Comparison of ENCODE assay signal across 20 cellular contexts in the genomic region with DNA sequence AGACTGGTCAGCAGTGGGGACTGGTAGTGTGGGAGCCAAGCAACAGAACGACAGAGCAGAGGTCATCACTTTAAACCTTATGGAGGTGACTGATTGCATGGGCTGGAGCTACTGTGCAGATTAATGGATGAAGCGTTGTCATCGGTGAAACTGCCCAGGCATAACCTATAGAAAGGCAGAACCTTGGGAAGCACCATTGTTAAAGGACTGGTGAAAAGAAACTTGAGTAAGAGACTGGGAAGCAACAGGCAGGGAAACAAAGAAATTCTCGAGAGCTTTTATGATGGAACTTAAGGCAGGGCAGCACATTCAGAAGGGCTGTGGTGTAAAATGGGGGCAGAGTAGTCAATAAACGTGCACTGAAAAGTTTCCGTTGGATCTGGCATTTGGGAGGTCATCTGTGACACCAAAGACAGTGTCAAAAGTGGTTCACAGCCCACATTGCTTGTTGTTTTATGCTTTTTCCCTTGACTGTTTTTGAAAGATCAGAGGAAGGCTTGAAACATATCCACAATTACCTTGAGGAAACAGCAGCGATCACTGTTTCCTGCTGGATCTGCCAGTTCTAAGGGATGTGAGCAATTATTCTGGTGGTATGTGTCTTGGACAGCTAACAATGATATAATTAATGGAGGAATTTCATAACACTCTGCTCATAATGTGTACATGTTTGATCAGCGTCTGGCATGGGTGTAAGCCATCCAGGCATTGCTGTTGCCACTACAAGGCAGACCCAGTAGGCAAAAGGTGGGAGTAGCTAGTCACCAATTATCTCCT.
DNase-seq lines count a peak whose midpoint lies in the region; ATAC-seq, FAIRE-seq and TF ChIP-seq lines count a peak whose summit lies in the region.
"Had no signal": no experiment of that assay in that cellular context is flagged by ENCODE, and none has a peak within 500 bp of the region (broad histone marks: within the 10 kb centered on the region; RNA-seq: fewer than 3 reads in every experiment).

No MANE protein-coding gene starts in this region.

- peak overlapping the region in 1 of 2 experiments; percentile 32; a peak in 1 of 4 replicates for H3K4me2 ChIP-seq in H1 (ENCODE audit: insufficient read depth in 1 of 2, low read depth in 2 of 2, low read length in 2 of 2)
- H3K4me2 ChIP-seq: A549, hepatocyte had no signal

- H3K27me3 ChIP-seq in A673 (replicated peaks; ENCODE audit: insufficient read depth, low read depth, low read length, poor library complexity) (no peaks in the 10 kb centered on the region), NT2/D1 (ENCODE audit: insufficient read depth, insufficient read length) (no peaks in the 10 kb centered on the region), H1 (replicated peaks in 1 of 4; ENCODE audit: control insufficient read depth in 3 of 4, extremely low read depth in 1 of 4, insufficient read depth in 3 of 4, low read length in 3 of 4) (no peaks in the 10 kb centered on the region)
- H3K27me3 ChIP-seq: hepatocyte had no signal

- no peak overlapping the region for H3K4ac ChIP-seq in H1 (replicated peaks; ENCODE audit: insufficient read length, low read depth, low read length)

- no peak overlapping the region for H3K27ac ChIP-seq in A673 (ENCODE audit: low read depth, low read length, poor library complexity, severe bottlenecking)
- H3K27ac ChIP-seq in H1 (ENCODE audit: low read depth, low read length) = no peak overlapping the region
- H3K27ac ChIP-seq: A549, coronary artery, hepatocyte, WERI-Rb-1 had no signal

- H3K36me3 ChIP-seq in A673 (ENCODE audit: insufficient read depth, low read length, poor library complexity, severe bottlenecking) (no peaks in the 10 kb centered on the region), NT2/D1 (ENCODE audit: insufficient read depth, insufficient read length, low read length) (no peaks in the 10 kb centered on the region), H1 (ENCODE audit: control insufficient read depth in 2 of 4, insufficient read depth in 4 of 4, low read length in 3 of 4) (no peaks in the 10 kb centered on the region)
- H3K36me3 ChIP-seq: WERI-Rb-1 had no signal

- CTCF ChIA-PET in A673 (lab: Charles Lee) (no interaction called here), H1 (lab: Charles Lee; ENCODE audit: partially characterized antibody) (interaction anchor here (0.9 kb wide), 1 partner anchor 61 kb away, joined by 3 read pairs; no protein-coding TSS in a partner anchor)

- no peak overlapping the region for H3K23ac ChIP-seq in H1 (ENCODE audit: insufficient read length)

- peak overlapping the region; percentile 44 for H3K27ac Mint-ChIP-seq in neural crest cell (ENCODE audit: unreplicated experiment)

- WGBS in H1 (ENCODE audit: extremely low coverage in 1 of 2, insufficient coverage in 1 of 2, insufficient read length in 1 of 2, insufficient replicate concordance in 2 of 2, low coverage in 1 of 2, low lambda C conversion rate in 2 of 2, missing lambda C conversion rate in 1 of 2), 2 experiments = 73% methylated on average over 8 of the region's 8 CpGs; no CpG with 5 or more reads in 1 of the 2 experiments

- no peak overlapping the region for H3K14ac ChIP-seq in H1 (ENCODE audit: insufficient read length)

- DNase-seq in A673 (ENCODE audit: low spot score) = peak; percentile 24
- DNase-seq in NT2/D1 (ENCODE audit: low read depth, low spot score) = peak; percentile 3
- no peak for DNase-seq in H1 (ENCODE audit: low read depth in 1 of 2, low spot score in 2 of 2)
- no peak for DNase-seq in neural crest cell (ENCODE audit: low read depth, low spot score)
- no peak for DNase-seq in mucosa of gallbladder (ENCODE audit: low spot score)
- DNase-seq in NAMALWA (ENCODE audit: low spot score) = no peak
- no peak for DNase-seq in hippocampal formation (lab: John Stamatoyannopoulos, UW)
- DNase-seq: activated CD4-positive, alpha-beta T cell treated with anti-CD3 and anti-CD28 coated beads, Interleukin-2, amount 50 U/mL, for 48 hours; activated CD8-positive, alpha-beta memory T cell treated with anti-CD3 and anti-CD28 coated beads, Interleukin-2, amount 50 U/mL, for 48 hours; activated effector memory CD4-positive, alpha-beta T cell treated with Interleukin-2 at 50 U/mL for 16 hours; Caco-2; MV-4-11; NCI-H2029 treated with DMSO at 0.1 percent for 48 hours; nucleus accumbens; WERI-Rb-1 had no signal

- POLR2A ChIA-PET in A673 (lab: Charles Lee; ENCODE audit: low non-redundant PET) = no interaction called here
- POLR2A ChIA-PET in H1 (lab: Charles Lee; ENCODE audit: partially characterized antibody) = interaction anchor here (1.3 kb wide), 1 partner anchor 63 kb away, joined by 4 read pairs; no protein-coding TSS in a partner anchor

- H3K4me1 ChIP-seq in A673 (ENCODE audit: insufficient read depth, low read length, poor library complexity, severe bottlenecking) = peaks cover 5% of the 10 kb centered on the region
- H3K4me1 ChIP-seq in NT2/D1 (ENCODE audit: insufficient read depth, insufficient read length) = peaks cover 2% of the 10 kb centered on the region
- peaks cover 0 to 9% (median 2%) of the 10 kb centered on the region in 4 experiments; a peak in 2 of 7 replicates for H3K4me1 ChIP-seq in H1 (replicated peaks in 1 of 4; ENCODE audit: control insufficient read depth in 3 of 4, insufficient read depth in 4 of 4, low read length in 3 of 4)

- H3K79me1 ChIP-seq in H1 (ENCODE audit: low read depth, low read length) = no peaks in the 10 kb centered on the region; the same call in 1 of the 2 replicates

- peaks cover 46% of the 10 kb centered on the region for H3K4me1 Mint-ChIP-seq in neural crest cell

- no peak for FAIRE-seq in H1 (lab: Jason Lieb, UNC)
- FAIRE-seq: A549 had no signal

- BruUV-seq in A673 (replicated peaks; lab: Mats Ljungman, UMichigan) = no TSS peak

- no peak overlapping the region for H4K8ac ChIP-seq in H1 (ENCODE audit: extremely low read depth, insufficient read depth, low read length)

- no peaks in the 10 kb centered on the region for H3K23me2 ChIP-seq in H1 (ENCODE audit: low read depth, low read length)

- H2AFZ ChIP-seq in H1 (ENCODE audit: low read length) = no peak overlapping the region
- H2AFZ ChIP-seq: hepatocyte had no signal

- no peak for TF ChIP-seq EP300 in H1 (IDR thresholded peaks at IDR 0.05; ENCODE audit: borderline replicate concordance in 1 of 2, low read depth in 2 of 2, low read length in 2 of 2)

- no peak overlapping the region for H3K56ac ChIP-seq in H1 (replicated peaks; ENCODE audit: insufficient read length, low read depth, low read length)

- H3K79me2 ChIP-seq in H1 (ENCODE audit: control insufficient read depth in 1 of 2, insufficient read depth in 2 of 2, low read length in 2 of 2) = no peaks in the 10 kb centered on the region; a peak in 1 of 4 replicates

- no peak for TF ChIP-seq POLR2A in H1 (IDR thresholded peaks at IDR 0.05; ENCODE audit: control extremely low read depth in 1 of 2, low read depth in 2 of 2, low read length in 2 of 2)

- H2BK120ac ChIP-seq in H1 (replicated peaks; ENCODE audit: low read depth, low read length) = no peak overlapping the region

- no peak overlapping the region for H3K4me3 ChIP-seq in A673 (ENCODE audit: low read depth, low read length, poor library complexity, severe bottlenecking)
- H3K4me3 ChIP-seq in NT2/D1 (ENCODE audit: insufficient read length, low read depth) = no peak overlapping the region
- no peak overlapping the region for H3K4me3 ChIP-seq in H1 (ENCODE audit: extremely low read depth in 1 of 4, insufficient read depth in 2 of 4, low read depth in 3 of 4, low read length in 4 of 4)
- H3K4me3 ChIP-seq: A549, coronary artery, hepatocyte had no signal

- H2BK15ac ChIP-seq in H1 (ENCODE audit: low read length) = 0 out of 2 replicates have a peak overlapping the region, but pooled peaks have one; percentile 49

- H2BK5ac ChIP-seq in H1 (ENCODE audit: low read depth, low read length) = no peak overlapping the region

- H4K5ac ChIP-seq in H1 (ENCODE audit: insufficient read length, low read depth, low read length) = no peak overlapping the region

- no peak for ATAC-seq in GM18502 (IDR thresholded peaks at IDR 0.05; ENCODE audit: poor library complexity, unreplicated experiment)
- ATAC-seq: A549, SK-N-SH treated with all-trans-retinoic acid at 6 μM for 48 hours had no signal

- intact Hi-C loops in A673 (cut with micrococcal nuclease; ENCODE audit: unreplicated experiment) = no loop called here

- H3K9ac ChIP-seq in NT2/D1 (ENCODE audit: insufficient read length, low read depth) (no peak overlapping the region), H1 (replicated peaks in 1 of 4; ENCODE audit: extremely low read depth in 1 of 4, low read depth in 3 of 4, low read length in 3 of 4) (no peak overlapping the region)

- no peaks in the 10 kb centered on the region for H3K9me3 ChIP-seq in A673 (ENCODE audit: low read depth, low read length, poor library complexity, severe bottlenecking)
- no peaks in the 10 kb centered on the region for H3K9me3 ChIP-seq in NT2/D1 (ENCODE audit: insufficient read depth, low read length)
- H3K9me3 ChIP-seq in H1 (ENCODE audit: insufficient read depth in 2 of 2, low read depth in 1 of 2, low read length in 1 of 2) = no peaks in the 10 kb centered on the region
- H3K9me3 ChIP-seq: A549, Caco-2 had no signal

- no peak overlapping the region for H2BK12ac ChIP-seq in H1 (ENCODE audit: low read depth, low read length)

- H4K20me1 ChIP-seq in H1 (replicated peaks in 1 of 2; ENCODE audit: control insufficient read depth in 1 of 2, insufficient read depth in 2 of 2, low read length in 2 of 2) = no peaks in the 10 kb centered on the region

- H3K36me3 Mint-ChIP-seq in neural crest cell (ENCODE audit: low read depth) = peaks cover 4% of the 10 kb centered on the region

- no peak overlapping the region for H3K18ac ChIP-seq in H1 (ENCODE audit: extremely low read depth, low read length)

- H2BK20ac ChIP-seq in H1 (ENCODE audit: low read length) = no peak overlapping the region

- no peak overlapping the region for H4K91ac ChIP-seq in H1 (replicated peaks; ENCODE audit: insufficient read length, low read length)

- no peak for TF ChIP-seq RAD21 in H1 (IDR thresholded peaks at IDR 0.05 in 1 of 2, conservative IDR thresholded peaks at IDR 0.05 in 1 of 2; ENCODE audit: low read depth in 2 of 2, low read length in 2 of 2)

- no peaks in the 10 kb centered on the region for H3K9me3 Mint-ChIP-seq in neural crest cell

- H3K4me3 Mint-ChIP-seq in neural crest cell = no peak overlapping the region

- H2AK5ac ChIP-seq in H1 (ENCODE audit: low read depth, low read length) = no peak overlapping the region

- H3K27me3 Mint-ChIP-seq in neural crest cell (ENCODE audit: low read depth) = no peaks in the 10 kb centered on the region

- TF ChIP-seq CTCF in A673 (conservative IDR thresholded peaks at IDR 0.05; ENCODE audit: low read depth, low read length) (no peak), H1 (IDR thresholded peaks at IDR 0.05; ENCODE audit: control extremely low read depth in 1 of 3, insufficient read depth in 1 of 3, low read depth in 1 of 3, low read length in 3 of 3) (no peak), neural crest cell (conservative IDR thresholded peaks at IDR 0.05) (no peak)

TF ChIP-seq in H1, 55 proteins besides CTCF, POLR2A, EP300 and RAD21 (continues in another document):
- no peak for TF ChIP-seq CEBPB (IDR thresholded peaks at IDR 0.05; ENCODE audit: low read depth, low read length)
- TF ChIP-seq SIX5 (IDR thresholded peaks at IDR 0.05; ENCODE audit: low read depth, low read length) = no peak
- TF ChIP-seq BCL11A (IDR thresholded peaks at IDR 0.05; ENCODE audit: low read depth in 2 of 2, low read length in 2 of 2) = no peak
- no peak for TF ChIP-seq CBX5 (IDR thresholded peaks at IDR 0.05; ENCODE audit: low read depth, low read length)

Comparison
In these comparisons a context has a peak if more than half of its experiments do, and no peak if none do; other contexts are left out.
1. DNase-seq: peak in A673 (single experiment) and NT2/D1 (single experiment); none in H1 (0 of 2), neural crest cell (single experiment), mucosa of gallbladder (single experiment), NAMALWA (single experiment) and hippocampal formation (0 of 2).